20 cellular contexts compared by ENCODE assay signal in genomic region chr1:60103186-60103585, GRCh38. TPM values are rescaled to one million over a fixed set of nuclear protein-coding genes. Genes with fewer than 3 reads are reported as not detected.
A peak's percentile ranks its signal among the peaks of the same experiment; 100 is the strongest.
DNase-seq lines count a peak whose midpoint lies in the region; ATAC-seq and TF ChIP-seq lines count a peak whose summit lies in the region.
"Had no signal": no experiment of that assay in that cellular context is flagged by ENCODE, and none has a peak within 500 bp of the region (broad histone marks: within the 10 kb centered on the region; RNA-seq: fewer than 3 reads in every experiment).

No MANE protein-coding gene starts in this region.

- no peaks in the 10 kb centered on the region for H3K36me3 ChIP-seq in transverse colon

- intact Hi-C loops in activated T-helper 2 cell treated with anti-CD3 and anti-CD28 coated beads, Interferon-gamma antibody, Interleukin-2, Interleukin-4, amounts not matched to agents 10 μg/mL and 5 μg/mL and 100 μg/mL, durations not matched to agents 14 hours and 24 hours and 36 hours (cut with micrococcal nuclease), result no loop called here
- intact Hi-C loops in transverse colon (cut with DNase I; ENCODE audit: low total_unique reads), result no loop called here

- H3K9me3 Mint-ChIP-seq in activated T-helper 2 cell treated with anti-CD3 and anti-CD28 coated beads, Interferon-gamma antibody, Interleukin-2, Interleukin-4, amounts not matched to agents 10 μg/mL and 5 μg/mL and 100 μg/mL, durations not matched to agents 14 hours and 24 hours and 36 hours, result no peaks in the 10 kb centered on the region

- no peaks in the 10 kb centered on the region for H3K4me1 ChIP-seq in transverse colon

- no peaks in the 10 kb centered on the region for H3K9me3 ChIP-seq in transverse colon

- TF ChIP-seq POLR2A in transverse colon (IDR thresholded peaks at IDR 0.05), result no peak

- no peak for TF ChIP-seq CTCF in transverse colon (IDR thresholded peaks at IDR 0.05)

- in situ Hi-C loops in transverse colon (cut with MboI; ENCODE audit: low pct_ligation_motif_present in 1 of 4, low pct_unique_long_range_greater_than_20kb in 1 of 4, low sequenced_read_pairs in 3 of 4), result no loop called here

- 51 to 56% methylated on average over 2 of the region's 2 CpGs for WGBS in transverse colon (ENCODE audit: low coverage in 1 of 2), 2 donors

- TF ChIP-seq EP300 in transverse colon (IDR thresholded peaks at IDR 0.05; ENCODE audit: low read depth), result no peak

- no peak overlapping the region for H3K4me3 ChIP-seq in transverse colon
- H3K4me3 ChIP-seq: K562 had no signal

- no peak overlapping the region for H3K4me3 Mint-ChIP-seq in activated T-helper 2 cell treated with anti-CD3 and anti-CD28 coated beads, Interferon-gamma antibody, Interleukin-2, Interleukin-4, amounts not matched to agents 10 μg/mL and 5 μg/mL and 100 μg/mL, durations not matched to agents 14 hours and 24 hours and 36 hours (ENCODE audit: low read depth)

- no peaks in the 10 kb centered on the region for H3K27me3 Mint-ChIP-seq in activated T-helper 2 cell treated with anti-CD3 and anti-CD28 coated beads, Interferon-gamma antibody, Interleukin-2, Interleukin-4, amounts not matched to agents 10 μg/mL and 5 μg/mL and 100 μg/mL, durations not matched to agents 14 hours and 24 hours and 36 hours (ENCODE audit: low read depth)

- DNase-seq in H4 (ENCODE audit: low spot score) (peak; percentile 88), NCI-H774 (lab: John Stamatoyannopoulos, UW) (peak; percentile 17), dermis microvascular lymphatic vessel endothelial cell (ENCODE audit: low read depth in 2 of 2) (peak; percentile 17 to 66), myocyte (ENCODE audit: low read depth) (peak; percentile 5), transverse colon (no peak)
- no peak for DNase-seq in activated T-helper 2 cell treated with anti-CD3 and anti-CD28 coated beads, Interferon-gamma antibody, Interleukin-2, Interleukin-4, amounts not matched to agents 10 μg/mL and 5 μg/mL and 100 μg/mL, durations not matched to agents 14 hours and 24 hours and 36 hours (ENCODE audit: low spot score)
- DNase-seq: ACHN, GDM1, NCI-H1105 treated with DMSO at 0.1 percent for 48 hours, NCI-H1694, NCI-H2081 treated with DMSO at 0.1 percent for 48 hours, NCI-H226, NCI-H526 treated with DMSO at 0.1 percent for 48 hours, SW 1271 had no signal

- no peaks in the 10 kb centered on the region for H3K36me3 Mint-ChIP-seq in activated T-helper 2 cell treated with anti-CD3 and anti-CD28 coated beads, Interferon-gamma antibody, Interleukin-2, Interleukin-4, amounts not matched to agents 10 μg/mL and 5 μg/mL and 100 μg/mL, durations not matched to agents 14 hours and 24 hours and 36 hours (ENCODE audit: low read depth)

- no peak overlapping the region for H3K27ac ChIP-seq in transverse colon
- H3K27ac ChIP-seq: C4-2B had no signal

- no peak for ATAC-seq in GM21390 (IDR thresholded peaks at IDR 0.05; ENCODE audit: unreplicated experiment)
- ATAC-seq: HCT116, K562, Panc1 had no signal

- no peak overlapping the region for H3K27ac Mint-ChIP-seq in activated T-helper 2 cell treated with anti-CD3 and anti-CD28 coated beads, Interferon-gamma antibody, Interleukin-2, Interleukin-4, amounts not matched to agents 10 μg/mL and 5 μg/mL and 100 μg/mL, durations not matched to agents 14 hours and 24 hours and 36 hours

- no peaks in the 10 kb centered on the region for H3K27me3 ChIP-seq in transverse colon

- H3K4me1 Mint-ChIP-seq in activated T-helper 2 cell treated with anti-CD3 and anti-CD28 coated beads, Interferon-gamma antibody, Interleukin-2, Interleukin-4, amounts not matched to agents 10 μg/mL and 5 μg/mL and 100 μg/mL, durations not matched to agents 14 hours and 24 hours and 36 hours (ENCODE audit: low read depth), result no peaks in the 10 kb centered on the region

RNA-seq across cellular contexts. Expression of gene C1orf87, which starts 29.6 kb away (rescaled TPM):
- not detected in 2 replicates for total RNA-seq in H4 (2014; rRNA removed; shearing (Covaris generic))
- total RNA-seq in dermis microvascular lymphatic vessel endothelial cell (not detected in 2 replicates), myocyte (0.35 and 0.36 TPM in 2 replicates), transverse colon (under 1 TPM in 1 of 4 donors, not detected in 3; 0.40 TPM)
- polyA plus RNA-seq in myocyte (2012), result 0.10 TPM
- total RNA-seq in activated T-helper 2 cell treated with anti-CD3 and anti-CD28 coated beads, Interferon-gamma antibody, Interleukin-2, Interleukin-4, amounts not matched to agents 10 μg/mL and 5 μg/mL and 100 μg/mL, durations not matched to agents 14 hours and 24 hours and 36 hours, result not detected in 2 replicates
- total RNA-seq: Daoy, K562 had no signal
- polyA plus RNA-seq: K562 had no signal

Comparison
In these comparisons a context has a peak if more than half of its experiments do, and no peak if none do; other contexts are left out.
1. DNase-seq: peak in H4 (single experiment), NCI-H774 (single experiment), dermis microvascular lymphatic vessel endothelial cell (2 of 2) and myocyte (single experiment); none in activated T-helper 2 cell treated with anti-CD3 and anti-CD28 coated beads, Interferon-gamma antibody, Interleukin-2, Interleukin-4, amounts not matched to agents 10 μg/mL and 5 μg/mL and 100 μg/mL, durations not matched to agents 14 hours and 24 hours and 36 hours (single experiment) and transverse colon (single experiment).